Comparison of ENCODE assay signal across 10 cellular contexts in the genomic region with DNA sequence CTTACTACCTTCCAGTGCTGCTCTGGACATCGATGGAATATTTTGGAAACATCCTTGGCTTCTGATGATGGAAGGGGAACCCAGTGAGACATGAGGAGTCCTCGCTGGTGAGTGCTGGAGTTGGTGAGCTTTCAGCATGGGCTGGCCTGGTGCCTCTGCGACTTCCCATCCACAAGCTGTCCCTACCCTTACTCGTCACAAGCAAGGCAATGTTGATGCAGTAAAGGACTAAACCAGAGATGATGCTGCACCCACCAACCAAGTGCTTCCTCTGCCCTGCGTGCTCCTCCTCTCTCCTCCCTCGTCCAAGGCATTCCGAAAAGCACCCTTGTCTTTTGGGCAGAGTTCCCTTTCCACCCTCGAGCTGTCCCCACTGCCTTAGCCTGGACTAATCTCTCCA.
"Had no signal": no experiment of that assay in that cellular context is flagged by ENCODE, and none has a peak within 500 bp of the region (broad histone marks: within the 10 kb centered on the region; RNA-seq: fewer than 3 reads in every experiment).

No MANE protein-coding gene starts in this region.

- H3K9ac ChIP-seq: GM23248, KMS-11 had no signal

- DNase-seq: GM23248, GOT3, H9, HCEC 1CT, KBM-7 had no signal

- FAIRE-seq: H54, HepG2 had no signal

- H3K27me3 Mint-ChIP-seq: IgD-negative memory B cell had no signal

- H3K4me3 ChIP-seq: GM23248 had no signal

- H2AFZ ChIP-seq: GM23248 had no signal

- H3K4me1 Mint-ChIP-seq: IgD-negative memory B cell had no signal

- H3K4me3 Mint-ChIP-seq: H9, IgD-negative memory B cell had no signal

- H3K27ac ChIP-seq: GM23248, HL-60, KMS-11 had no signal

- H3K36me3 Mint-ChIP-seq: IgD-negative memory B cell had no signal

- H3K4me2 ChIP-seq: KMS-11 had no signal

- H3K9me3 Mint-ChIP-seq: H9, IgD-negative memory B cell had no signal

- H3K27ac Mint-ChIP-seq: H9, IgD-negative memory B cell had no signal

- ATAC-seq: HepG2 had no signal
